In the genomic region with DNA sequence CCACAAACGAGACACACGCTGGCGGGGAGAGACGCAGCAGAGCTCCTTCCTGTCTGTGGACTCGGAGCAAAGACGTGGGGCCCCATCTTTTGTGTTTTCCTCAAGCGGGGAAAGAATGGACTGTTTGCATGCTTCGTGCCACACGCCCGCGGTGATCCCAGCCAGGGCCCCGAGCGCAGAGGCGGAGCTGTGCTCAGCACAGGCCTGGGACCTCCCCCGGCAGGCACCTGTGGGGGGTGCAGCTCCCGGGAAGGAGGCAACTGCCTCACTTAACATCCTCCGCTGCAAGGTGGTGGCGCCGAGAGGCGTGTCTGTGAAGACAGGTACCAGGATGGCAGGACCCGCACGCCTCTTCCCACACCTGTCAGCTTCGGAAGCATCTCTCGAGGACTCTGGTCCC, we compare ENCODE assay signal across 1 cellular context.
TF ChIP-seq lines count a peak whose summit lies in the region.

No MANE protein-coding gene starts in this region.

TF ChIP-seq in SK-N-SH treated with all-trans-retinoic acid at 6 μM for 48 hours, 23 proteins besides CTCF, POLR2A, EP300 and RAD21 (continued from another document):
- no peak for TF ChIP-seq RARB (CRISPR knock-in tag; IDR thresholded peaks at IDR 0.05)
- TF ChIP-seq, protein P1, sequence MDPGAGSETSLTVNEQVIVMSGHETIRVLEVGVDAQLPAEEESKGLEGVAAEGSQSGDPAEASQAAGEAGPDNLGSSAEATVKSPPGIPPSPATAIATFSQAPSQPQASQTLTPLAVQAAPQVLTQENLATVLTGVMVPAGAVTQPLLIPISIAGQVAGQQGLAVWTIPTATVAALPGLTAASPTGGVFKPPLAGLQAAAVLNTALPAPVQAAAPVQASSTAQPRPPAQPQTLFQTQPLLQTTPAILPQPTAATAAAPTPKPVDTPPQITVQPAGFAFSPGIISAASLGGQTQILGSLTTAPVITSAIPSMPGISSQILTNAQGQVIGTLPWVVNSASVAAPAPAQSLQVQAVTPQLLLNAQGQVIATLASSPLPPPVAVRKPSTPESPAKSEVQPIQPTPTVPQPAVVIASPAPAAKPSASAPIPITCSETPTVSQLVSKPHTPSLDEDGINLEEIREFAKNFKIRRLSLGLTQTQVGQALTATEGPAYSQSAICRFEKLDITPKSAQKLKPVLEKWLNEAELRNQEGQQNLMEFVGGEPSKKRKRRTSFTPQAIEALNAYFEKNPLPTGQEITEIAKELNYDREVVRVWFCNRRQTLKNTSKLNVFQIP (CRISPR knock-in tag; IDR thresholded peaks at IDR 0.05; ENCODE audit: borderline replicate concordance, low read depth), result no peak
- no peak for TF ChIP-seq ZFP3 (CRISPR knock-in tag; IDR thresholded peaks at IDR 0.05)
- TF ChIP-seq ESRRG (CRISPR knock-in tag; IDR thresholded peaks at IDR 0.05), result no peak
- no peak for TF ChIP-seq SNAI2 (CRISPR knock-in tag; IDR thresholded peaks at IDR 0.05)
- TF ChIP-seq CSDC2 (CRISPR knock-in tag; IDR thresholded peaks at IDR 0.05), result no peak
- no peak for TF ChIP-seq TOX (CRISPR knock-in tag; IDR thresholded peaks at IDR 0.05; ENCODE audit: borderline replicate concordance)
- no peak for TF ChIP-seq ZNF70 (CRISPR knock-in tag; IDR thresholded peaks at IDR 0.05)
- no peak for TF ChIP-seq ZFP30 (CRISPR knock-in tag; IDR thresholded peaks at IDR 0.05)
- TF ChIP-seq, protein P2, sequence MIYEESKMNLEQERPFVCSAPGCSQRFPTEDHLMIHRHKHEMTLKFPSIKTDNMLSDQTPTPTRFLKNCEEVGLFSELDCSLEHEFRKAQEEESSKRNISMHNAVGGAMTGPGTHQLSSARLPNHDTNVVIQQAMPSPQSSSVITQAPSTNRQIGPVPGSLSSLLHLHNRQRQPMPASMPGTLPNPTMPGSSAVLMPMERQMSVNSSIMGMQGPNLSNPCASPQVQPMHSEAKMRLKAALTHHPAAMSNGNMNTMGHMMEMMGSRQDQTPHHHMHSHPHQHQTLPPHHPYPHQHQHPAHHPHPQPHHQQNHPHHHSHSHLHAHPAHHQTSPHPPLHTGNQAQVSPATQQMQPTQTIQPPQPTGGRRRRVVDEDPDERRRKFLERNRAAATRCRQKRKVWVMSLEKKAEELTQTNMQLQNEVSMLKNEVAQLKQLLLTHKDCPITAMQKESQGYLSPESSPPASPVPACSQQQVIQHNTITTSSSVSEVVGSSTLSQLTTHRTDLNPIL (CRISPR knock-in tag; IDR thresholded peaks at IDR 0.05; ENCODE audit: low read depth), result no peak
- TF ChIP-seq PPARA (CRISPR knock-in tag; IDR thresholded peaks at IDR 0.05; ENCODE audit: borderline replicate concordance), result no peak
- TF ChIP-seq ZC3H10 (CRISPR knock-in tag; IDR thresholded peaks at IDR 0.05), result no peak
- TF ChIP-seq OSR1 (CRISPR knock-in tag; IDR thresholded peaks at IDR 0.05), result no peak
